2 cellular contexts compared by ENCODE assay signal in the genomic region with DNA sequence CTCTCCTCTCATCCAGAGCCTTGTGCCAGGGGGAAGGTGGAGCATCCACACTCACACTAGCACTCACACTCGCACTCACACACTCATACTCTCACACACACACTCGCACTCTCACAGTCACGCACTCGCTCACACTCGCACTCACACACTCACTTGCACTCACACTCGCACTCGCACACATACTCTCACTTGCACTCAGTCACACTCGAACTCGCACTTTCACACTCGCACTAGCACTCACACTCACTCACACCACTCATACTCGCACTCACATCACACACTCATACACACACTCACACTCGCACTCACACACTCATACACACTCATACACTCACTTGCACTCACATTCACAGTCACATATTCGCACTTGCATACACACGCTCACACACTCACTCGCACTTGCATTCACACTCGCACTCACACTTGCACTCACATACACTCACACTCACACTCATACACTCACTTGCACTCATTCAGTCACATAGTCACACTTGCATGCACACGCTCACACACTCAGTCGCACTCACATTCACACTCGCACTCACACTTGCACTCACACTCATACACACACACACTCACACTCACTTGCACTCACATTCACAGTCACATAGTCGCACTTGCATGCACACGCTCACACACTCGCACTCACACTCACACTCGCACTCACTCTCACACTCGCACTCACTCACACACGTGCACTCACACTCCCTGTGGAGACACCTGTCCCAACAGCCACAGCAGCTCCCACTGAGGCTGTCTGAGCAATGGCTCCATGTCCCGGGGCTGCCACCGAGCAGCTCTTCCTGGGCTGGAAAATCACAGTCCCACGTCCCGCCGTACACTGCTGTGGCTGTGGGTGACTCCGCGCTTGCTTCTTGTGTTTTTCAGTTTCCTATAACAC.
A peak's percentile ranks its signal among the peaks of the same experiment; 100 is the strongest.
TF ChIP-seq lines count a peak whose summit lies in the region.

No MANE protein-coding gene starts in this region.

TF ChIP-seq in GM12891, 5 proteins besides CTCF, POLR2A, EP300 and RAD21:
- TF ChIP-seq POU2F2 (IDR thresholded peaks at IDR 0.05; ENCODE audit: low read depth, low read length), result peak; percentile 53; the same call in 1 of the 2 replicates
- TF ChIP-seq POLR2AphosphoS5 (IDR thresholded peaks at IDR 0.05; ENCODE audit: low read depth, low read length), result no peak

TF ChIP-seq in IMR-90, 13 proteins besides CTCF, POLR2A, EP300 and RAD21:
- TF ChIP-seq, protein P1, sequence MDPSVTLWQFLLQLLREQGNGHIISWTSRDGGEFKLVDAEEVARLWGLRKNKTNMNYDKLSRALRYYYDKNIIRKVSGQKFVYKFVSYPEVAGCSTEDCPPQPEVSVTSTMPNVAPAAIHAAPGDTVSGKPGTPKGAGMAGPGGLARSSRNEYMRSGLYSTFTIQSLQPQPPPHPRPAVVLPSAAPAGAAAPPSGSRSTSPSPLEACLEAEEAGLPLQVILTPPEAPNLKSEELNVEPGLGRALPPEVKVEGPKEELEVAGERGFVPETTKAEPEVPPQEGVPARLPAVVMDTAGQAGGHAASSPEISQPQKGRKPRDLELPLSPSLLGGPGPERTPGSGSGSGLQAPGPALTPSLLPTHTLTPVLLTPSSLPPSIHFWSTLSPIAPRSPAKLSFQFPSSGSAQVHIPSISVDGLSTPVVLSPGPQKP (IDR thresholded peaks at IDR 0.05; ENCODE audit: borderline replicate concordance, low read depth, low read length), result no peak
- TF ChIP-seq RFX5 (IDR thresholded peaks at IDR 0.05; ENCODE audit: low read depth, low read length), result no peak
- no peak for TF ChIP-seq BHLHE40 (IDR thresholded peaks at IDR 0.05; ENCODE audit: low read depth, low read length)
- TF ChIP-seq MAZ (IDR thresholded peaks at IDR 0.05; ENCODE audit: borderline replicate concordance, low read depth, low read length), result no peak
- TF ChIP-seq RCOR1 (IDR thresholded peaks at IDR 0.05; ENCODE audit: insufficient replicate concordance, low read length), result no peak
- TF ChIP-seq SMC3 (IDR thresholded peaks at IDR 0.05; ENCODE audit: low read depth, low read length), result no peak
- TF ChIP-seq USF2 (IDR thresholded peaks at IDR 0.05; ENCODE audit: low read depth, low read length), result no peak
- no peak for TF ChIP-seq CHD1 (IDR thresholded peaks at IDR 0.05; ENCODE audit: low read depth, low read length)
- no peak for TF ChIP-seq CEBPB (IDR thresholded peaks at IDR 0.05; ENCODE audit: low read depth, low read length)
- no peak for TF ChIP-seq MAFK (IDR thresholded peaks at IDR 0.05; ENCODE audit: low read depth, low read length)
- no peak for TF ChIP-seq FOS (IDR thresholded peaks at IDR 0.05; ENCODE audit: low read depth, low read length)
- no peak for TF ChIP-seq NFE2L2 (IDR thresholded peaks at IDR 0.05; ENCODE audit: low read depth, low read length)
- TF ChIP-seq MXI1 (IDR thresholded peaks at IDR 0.05; ENCODE audit: borderline replicate concordance, low read depth, low read length), result no peak
